27 cellular contexts compared by ENCODE assay signal in genomic region chr4:164926301-164926700, GRCh38. TPM values are rescaled to one million over a fixed set of nuclear protein-coding genes. Genes with fewer than 3 reads are reported as not detected.
DNase-seq lines count a peak whose midpoint lies in the region; ATAC-seq and TF ChIP-seq lines count a peak whose summit lies in the region.
"Had no signal": no experiment of that assay in that cellular context is flagged by ENCODE, and none has a peak within 500 bp of the region (broad histone marks: within the 10 kb centered on the region; RNA-seq: fewer than 3 reads in every experiment).

No MANE protein-coding gene starts in this region.

- H3K4me3 ChIP-seq in GM23248: no peak overlapping the region
- no peak overlapping the region for H3K4me3 ChIP-seq in RWPE2 (ENCODE audit: severe bottlenecking)
- H3K4me3 ChIP-seq in fibroblast of the aortic adventitia (ENCODE audit: low read depth, low read length): no peak overlapping the region
- H3K4me3 ChIP-seq: BLaER1, hepatocyte, lower lobe of right lung had no signal

- peaks cover 25% of the 10 kb centered on the region for H3F3A ChIP-seq in GM23248 (ENCODE audit: insufficient read depth)

- H3K27ac ChIP-seq in GM23248 (peak overlapping the region; percentile 55), RWPE2 (ENCODE audit: poor library complexity, severe bottlenecking) (no peak overlapping the region)
- H3K27ac ChIP-seq: 22Rv1, BLaER1, hepatocyte, lower lobe of right lung had no signal

- H3K4me2 ChIP-seq in GM23248 (ENCODE audit: unreplicated experiment): peak overlapping the region; percentile 32
- H3K4me2 ChIP-seq: BLaER1, hepatocyte had no signal

- H3K9me2 ChIP-seq in GM23248 (ENCODE audit: insufficient read depth): no peaks in the 10 kb centered on the region

- no peaks in the 10 kb centered on the region for H3K79me2 ChIP-seq in GM23248 (ENCODE audit: insufficient read depth)
- H3K79me2 ChIP-seq: hepatocyte had no signal

- no peak for TF ChIP-seq CTCF in RWPE2 (IDR thresholded peaks at IDR 0.05; ENCODE audit: poor library complexity, severe bottlenecking)
- no peak for TF ChIP-seq CTCF in fibroblast of the aortic adventitia (IDR thresholded peaks at IDR 0.05; ENCODE audit: insufficient read depth, low read length)

- H3K9me3 ChIP-seq in GM23248 (ENCODE audit: low read depth) (no peaks in the 10 kb centered on the region), RWPE2 (ENCODE audit: severe bottlenecking) (no peaks in the 10 kb centered on the region)
- H3K9me3 ChIP-seq: lower lobe of right lung had no signal

- H4K20me1 ChIP-seq in GM23248 (ENCODE audit: insufficient read depth): no peaks in the 10 kb centered on the region
- H4K20me1 ChIP-seq: BLaER1 had no signal

- no peak overlapping the region for H3K9ac ChIP-seq in GM23248
- H3K9ac ChIP-seq: BLaER1 had no signal

- H3K27me3 ChIP-seq in GM23248 (replicated peaks; ENCODE audit: insufficient read depth) (no peaks in the 10 kb centered on the region), RWPE2 (ENCODE audit: insufficient read depth, poor library complexity, severe bottlenecking) (no peaks in the 10 kb centered on the region)
- H3K27me3 ChIP-seq: BLaER1, hepatocyte had no signal

- WGBS in GM23248 (ENCODE audit: low coverage in 1 of 2, low lambda C conversion rate in 2 of 2, missing lambda C conversion rate in 2 of 2), 2 experiments: 2 to 4% methylated on average over 2 of the region's 2 CpGs

- in situ Hi-C loops in GM23248 (cut with MboI): no loop called here

- H2AFZ ChIP-seq in GM23248: 0 out of 2 replicates have a peak overlapping the region, but pooled peaks have one; percentile 2
- H2AFZ ChIP-seq: hepatocyte had no signal

- DNase-seq in A172 (ENCODE audit: low spot score) (peak; percentile 23), GM23248 (peak; percentile 93), RWPE2 (ENCODE audit: low spot score) (no peak), fibroblast of the aortic adventitia (ENCODE audit: low read depth) (peak; percentile 2), islet precursor cell (no peak), SW480 (ENCODE audit: low spot score) (no peak)
- DNase-seq: activated CD4-positive, alpha-beta T cell treated with anti-CD3 and anti-CD28 coated beads for 36 hours; activated naive CD8-positive, alpha-beta T cell treated with anti-CD3 and anti-CD28 coated beads, Interleukin-2, amount 10 ng/mL, durations not matched to agents 7 days and 5 days; foreskin melanocyte; GOT3; Kasumi-1; lower lobe of right lung; NCI-H1105; NCI-H526 treated with DMSO at 0.1 percent for 48 hours; occipital lobe; retina; stimulated activated CD4-positive, alpha-beta T cell treated with anti-CD3 and anti-CD28 coated beads, Interleukin-12 subunit alpha, Interleukin-12 subunit beta, amount 100 ng/mL, for 4 hours; stimulated activated CD8-positive, alpha-beta memory T cell treated with anti-CD3 and anti-CD28 coated beads, Interleukin-4, amount 100 ng/mL, for 48 hours had no signal

- ATAC-seq in RWPE2 (ENCODE audit: low read depth): peak; percentile 78
- ATAC-seq in HG02852 (IDR thresholded peaks at IDR 0.05; ENCODE audit: unreplicated experiment): no peak
- no peak for ATAC-seq in HG03432 (IDR thresholded peaks at IDR 0.05; ENCODE audit: unreplicated experiment)
- ATAC-seq: activated CD4-positive, alpha-beta T cell treated with anti-CD3 and anti-CD28 coated beads for 36 hours; lower lobe of right lung; Right ventricle myocardium inferior had no signal

- H3K36me3 ChIP-seq in GM23248 (ENCODE audit: low read depth) (no peaks in the 10 kb centered on the region), RWPE2 (ENCODE audit: low read depth) (no peaks in the 10 kb centered on the region)
- H3K36me3 ChIP-seq: BLaER1, lower lobe of right lung had no signal

- H3K4me1 ChIP-seq in GM23248 (ENCODE audit: insufficient read depth): peaks cover 38% of the 10 kb centered on the region
- peaks cover 5% of the 10 kb centered on the region for H3K4me1 ChIP-seq in RWPE2 (ENCODE audit: insufficient read depth, poor library complexity, severe bottlenecking)
- H3K4me1 ChIP-seq: BLaER1, lower lobe of right lung had no signal

RNA-seq across cellular contexts. Expression of gene APELA, which starts 49.3 kb away (rescaled TPM):
- total RNA-seq in A172 (2014; rRNA removed; shearing (Covaris generic)): not detected in 2 replicates
- not detected in 2 replicates for total RNA-seq in GM23248 (2014; rRNA removed; shearing (Covaris generic))
- not detected in 2 replicates for polyA plus RNA-seq in GM23248 (2016; fragmentation: Nextera tagmentation; extraction: Ambion mirVana)
- total RNA-seq in fibroblast of the aortic adventitia (ENCODE audit: low replicate concordance): not detected in 2 replicates
- total RNA-seq: activated CD4-positive, alpha-beta T cell treated with anti-CD3 and anti-CD28 coated beads for 36 hours; activated naive CD8-positive, alpha-beta T cell treated with anti-CD3 and anti-CD28 coated beads, Interleukin-2, amount 10 ng/mL, durations not matched to agents 7 days and 5 days; activated T-helper 1 cell treated with anti-CD3 and anti-CD28 coated beads, Interleukin-12 subunit alpha, Interleukin-12 subunit beta, Interleukin-2, Interleukin-4 antibody, amounts not matched to agents 30 ng/mL and 10 ng/mL and 1 ng/mL, durations not matched to agents 14 hours and 24 hours and 36 hours; G401; lower lobe of right lung; occipital lobe; Right ventricle myocardium inferior; urinary bladder had no signal
- polyA plus RNA-seq: urinary bladder had no signal

RNA-seq across cellular contexts. Expression of gene TRIM61, which starts 51.2 kb away (rescaled TPM):
- total RNA-seq in A172 (2014; rRNA removed; shearing (Covaris generic)): not detected in 2 replicates
- total RNA-seq in GM23248 (2014; rRNA removed; shearing (Covaris generic)): not detected in 2 replicates
- 0.18 TPM in 1 of 2 replicates, not detected in the other for polyA plus RNA-seq in GM23248 (2016; fragmentation: Nextera tagmentation; extraction: Ambion mirVana)
- total RNA-seq in fibroblast of the aortic adventitia (ENCODE audit: low replicate concordance): 1.1 and 2.5 TPM in 2 replicates
- total RNA-seq: G401, hepatocyte had no signal
- polyA plus RNA-seq: hepatocyte had no signal

Comparison
In these comparisons a context has a peak if more than half of its experiments do, and no peak if none do; other contexts are left out.
1. DNase-seq: peak in A172 (single experiment), GM23248 (single experiment) and fibroblast of the aortic adventitia (single experiment); none in RWPE2 (single experiment), islet precursor cell (single experiment) and SW480 (single experiment).